ENCODE assay signal across 8 cellular contexts in genomic region chr14:35406811-35407630, GRCh38. TPM values are rescaled to one million over a fixed set of nuclear protein-coding genes. Genes with fewer than 3 reads are reported as not detected.
DNase-seq lines count a peak whose midpoint lies in the region; ATAC-seq, FAIRE-seq and TF ChIP-seq lines count a peak whose summit lies in the region.

No MANE protein-coding gene starts in this region.

- peaks cover 22% of the 10 kb centered on the region for H3K36me3 Mint-ChIP-seq in CD8-positive, alpha-beta T cell

- 11 to 21% methylated on average over 3 to 4 of the region's 4 CpGs for WGBS in transverse colon (ENCODE audit: low coverage in 1 of 2), 2 donors

- no peak for FAIRE-seq in H54 (lab: Jason Lieb, UNC)

- peaks cover 31% of the 10 kb centered on the region for H3K4me1 ChIP-seq in CD8-positive, alpha-beta T cell (ENCODE audit: insufficient read depth, low read length)
- H3K4me1 ChIP-seq in transverse colon, result peaks cover 16 to 31% (median 26%) of the 10 kb centered on the region in 4 donors

- in situ Hi-C loops in transverse colon (cut with MboI; ENCODE audit: low pct_ligation_motif_present in 1 of 4, low pct_unique_long_range_greater_than_20kb in 1 of 4, low sequenced_read_pairs in 3 of 4), result loop anchor here in 3 of 4 donors (10.0 to 25.0 kb wide), 5 partner anchors 112 to 695 kb away; partner anchors contain the start of genes PSMA6 (in 2 of the 3), CFL2 (in 1 of the 3), PPP2R3C (in 1 of the 3) and PRORP (in 1 of the 3)

- no peak overlapping the region for H3K27ac Mint-ChIP-seq in CD8-positive, alpha-beta T cell

- no peaks in the 10 kb centered on the region for H3K27me3 ChIP-seq in CD8-positive, alpha-beta T cell (ENCODE audit: insufficient read depth, low read length)
- H3K27me3 ChIP-seq in transverse colon, result no peaks in the 10 kb centered on the region

- POLR2A ChIA-PET in CD8-positive, alpha-beta T cell (lab: Charles Lee), result interaction anchor here (5.2 kb wide), 1 partner anchor 38 kb away, joined by 65 read pairs; no protein-coding TSS in a partner anchor

- TF ChIP-seq EP300 in transverse colon (IDR thresholded peaks at IDR 0.05; ENCODE audit: low read depth), result no peak

- peak; percentile 84 for TF ChIP-seq CTCF in CD8-positive, alpha-beta T cell (IDR thresholded peaks at IDR 0.05)
- TF ChIP-seq CTCF in transverse colon (IDR thresholded peaks at IDR 0.05), result peak; percentile 82 to 94 (median 84)

- no peak overlapping the region for H3K4me3 Mint-ChIP-seq in CD8-positive, alpha-beta T cell

- peaks cover 16% of the 10 kb centered on the region for H3K36me3 ChIP-seq in CD8-positive, alpha-beta T cell (ENCODE audit: insufficient read depth, low read length)
- peaks cover 0 to 16% (median 15%) of the 10 kb centered on the region in 4 donors for H3K36me3 ChIP-seq in transverse colon

- DNase-seq in CD8-positive, alpha-beta T cell, result no peak
- DNase-seq in H54 (ENCODE audit: insufficient read length, low spot score) (peak; percentile 50), NCI-H510A treated with DMSO at 0.1 percent for 48 hours (lab: John Stamatoyannopoulos, UW) (peak; percentile 80), astrocyte of the hippocampus (ENCODE audit: low read depth, low spot score) (peak; percentile 75), kidney glomerular epithelial cell (lab: John Stamatoyannopoulos, UW) (peak; percentile 55), transverse colon (no peak), OCI-M2 (lab: John Stamatoyannopoulos, UW; ENCODE audit: unreplicated experiment) (no peak)

- CTCF ChIA-PET in CD8-positive, alpha-beta T cell (lab: Charles Lee), result interaction anchor here (0.7 to 16.5 kb wide), 11 partner anchors 9 to 267 kb away, joined by 3 to 382 read pairs (median 14); no protein-coding TSS in a partner anchor

- no peaks in the 10 kb centered on the region for H3K9me3 Mint-ChIP-seq in CD8-positive, alpha-beta T cell

- TF ChIP-seq POLR2A in H54 (IDR thresholded peaks at IDR 0.05; ENCODE audit: low read depth, low read length) (no peak), transverse colon (IDR thresholded peaks at IDR 0.05) (no peak)

- no peak overlapping the region for H3K27ac ChIP-seq in CD8-positive, alpha-beta T cell (ENCODE audit: low read depth, low read length)
- H3K27ac ChIP-seq in transverse colon, result peak overlapping the region; percentile 99 to 100 (median 100)

- no peaks in the 10 kb centered on the region for H3K9me3 ChIP-seq in CD8-positive, alpha-beta T cell (ENCODE audit: low read length)
- H3K9me3 ChIP-seq in transverse colon, result no peaks in the 10 kb centered on the region

- H3K4me3 ChIP-seq in CD8-positive, alpha-beta T cell (ENCODE audit: low read depth, low read length), result no peak overlapping the region
- no peak overlapping the region for H3K4me3 ChIP-seq in transverse colon

- H3K27me3 Mint-ChIP-seq in CD8-positive, alpha-beta T cell (ENCODE audit: low read depth), result no peaks in the 10 kb centered on the region

- intact Hi-C loops in CD8-positive, alpha-beta T cell (cut with DNase I, micrococcal nuclease), result loop anchor here (1.0 to 10.0 kb wide), 8 partner anchors 9 to 872 kb away; partner anchors contain the start of genes EAPP (in 1 of the 2) and RALGAPA1 (in 1 of the 2)
- intact Hi-C loops in transverse colon (cut with DNase I; ENCODE audit: low total_unique reads), result loop anchor here (1.0 to 5.0 kb wide), 2 partner anchors 72 to 190 kb away; no protein-coding TSS in a partner anchor

- ATAC-seq in CD8-positive, alpha-beta T cell, result no peak
- no peak for ATAC-seq in HG02970 (IDR thresholded peaks at IDR 0.05; ENCODE audit: low FRiP score, unreplicated experiment)

- peaks cover 36% of the 10 kb centered on the region for H3K4me1 Mint-ChIP-seq in CD8-positive, alpha-beta T cell (ENCODE audit: low read depth)

RNA-seq across cellular contexts. Expression of gene NFKBIA, which starts 2.5 kb away (rescaled TPM):
- total RNA-seq in CD8-positive, alpha-beta T cell, result 1,000 to 10,000 TPM; 1,097 to 1,133 TPM
- 1,000 to 10,000 TPM in 1 of 4 donors, 100 to 1,000 TPM in 3; 362 to 1,916 (median 456) TPM for total RNA-seq in transverse colon

Comparison
In these comparisons a context has a peak if more than half of its experiments do, and no peak if none do; other contexts are left out.
1. DNase-seq: peak in H54 (single experiment), NCI-H510A treated with DMSO at 0.1 percent for 48 hours (single experiment), astrocyte of the hippocampus (single experiment) and kidney glomerular epithelial cell (single experiment); none in CD8-positive, alpha-beta T cell (0 of 7), transverse colon (single experiment) and OCI-M2 (single experiment).